ENCODE assay signal across 12 cellular contexts in the genomic region with DNA sequence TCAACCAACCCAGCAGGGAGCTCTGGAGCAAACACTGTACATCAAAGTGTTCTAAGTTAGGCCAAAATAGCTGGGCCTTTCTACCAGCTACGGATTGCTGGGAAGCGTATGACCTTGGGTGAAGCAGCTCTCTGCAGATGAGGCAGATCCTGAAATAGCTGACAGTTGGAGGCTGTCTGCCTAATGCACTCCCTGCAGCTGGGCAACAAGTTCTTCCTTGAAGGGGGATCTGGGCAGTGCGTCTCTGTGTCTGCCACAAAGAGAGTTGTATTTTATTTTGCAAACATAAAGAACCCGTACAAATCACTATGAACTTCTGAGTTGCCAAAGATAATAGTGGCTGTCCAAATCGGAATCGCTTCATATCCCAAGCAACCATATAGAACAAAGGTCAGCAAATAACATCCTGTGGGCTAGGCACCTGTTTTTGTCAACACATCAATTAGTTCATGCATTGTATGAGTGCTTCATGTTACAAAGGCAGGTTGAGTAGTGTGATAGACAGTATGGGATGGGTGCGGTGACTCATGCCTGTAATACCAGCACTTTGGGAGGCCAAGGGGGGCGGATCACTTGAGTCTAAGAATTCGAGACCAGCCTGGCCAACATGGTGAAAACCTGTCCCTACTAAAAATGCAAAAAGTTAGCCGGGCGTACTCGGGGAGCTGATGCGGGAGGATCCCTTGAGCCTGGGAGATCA. TPM values are rescaled to one million over a fixed set of nuclear protein-coding genes. Genes with fewer than 3 reads are reported as not detected.
DNase-seq lines count a peak whose midpoint lies in the region; ATAC-seq and TF ChIP-seq lines count a peak whose summit lies in the region.
"Had no signal": no experiment of that assay in that cellular context is flagged by ENCODE, and none has a peak within 500 bp of the region (broad histone marks: within the 10 kb centered on the region; RNA-seq: fewer than 3 reads in every experiment).

No MANE protein-coding gene starts in this region.

- H3K36me3 ChIP-seq in SJCRH30, result no peaks in the 10 kb centered on the region
- no peaks in the 10 kb centered on the region for H3K36me3 ChIP-seq in left ventricle myocardium inferior
- H3K36me3 ChIP-seq in hepatocyte (replicated peaks; ENCODE audit: insufficient read depth, low read depth), result no peaks in the 10 kb centered on the region
- H3K36me3 ChIP-seq: spleen had no signal

- H3K4me2 ChIP-seq in hepatocyte, result no peak overlapping the region

- H3K9me2 ChIP-seq in hepatocyte (replicated peaks; ENCODE audit: insufficient read depth), result no peaks in the 10 kb centered on the region

- H3K4me1 ChIP-seq in SJCRH30 (peaks cover 28% of the 10 kb centered on the region), left ventricle myocardium inferior (peaks cover 10% of the 10 kb centered on the region), hepatocyte (ENCODE audit: insufficient read depth) (no peaks in the 10 kb centered on the region)
- H3K4me1 ChIP-seq: body of pancreas, spleen had no signal

- no peaks in the 10 kb centered on the region for H3K27me3 ChIP-seq in SJCRH30
- peaks cover 4% of the 10 kb centered on the region for H3K27me3 ChIP-seq in left ventricle myocardium inferior (ENCODE audit: low read depth)
- H3K27me3 ChIP-seq in hepatocyte, result no peaks in the 10 kb centered on the region
- H3K27me3 ChIP-seq: body of pancreas had no signal

- H3K27me3 Mint-ChIP-seq in T-helper 2 cell treated with Interferon-gamma antibody and Interleukin-4, amounts not matched to agents 5 μg/mL and 100 μg/mL, for 36 hours (ENCODE audit: low read depth), result peaks cover 10% of the 10 kb centered on the region

- H2AFZ ChIP-seq in hepatocyte, result no peak overlapping the region

- no peak for TF ChIP-seq CTCF in left ventricle myocardium inferior (IDR thresholded peaks at IDR 0.05; ENCODE audit: borderline replicate concordance)
- TF ChIP-seq CTCF in hepatocyte (IDR thresholded peaks at IDR 0.05; ENCODE audit: poor library complexity), result no peak

- ATAC-seq in HG03457 (IDR thresholded peaks at IDR 0.05; ENCODE audit: unreplicated experiment), result no peak
- ATAC-seq: activated T-cell treated with anti-CD3 and anti-CD28 coated beads, Interleukin-2, amount 50 U/mL, for 72 hours; body of pancreas had no signal

- no peaks in the 10 kb centered on the region for H3K9me3 Mint-ChIP-seq in T-helper 2 cell treated with Interferon-gamma antibody and Interleukin-4, amounts not matched to agents 5 μg/mL and 100 μg/mL, for 36 hours
- H3K9me3 Mint-ChIP-seq: activated T-cell treated with anti-CD3 and anti-CD28 coated beads, Interleukin-2, amount 50 U/mL, for 72 hours had no signal

- no peaks in the 10 kb centered on the region for H3K79me2 ChIP-seq in hepatocyte

- no peaks in the 10 kb centered on the region for H4K20me1 ChIP-seq in hepatocyte (ENCODE audit: insufficient read depth, poor library complexity, severe bottlenecking)

- 77% methylated on average over 13 of the region's 13 CpGs for WGBS in hepatocyte (ENCODE audit: low lambda C conversion rate, missing lambda C conversion rate)

- DNase-seq in DMS53 (lab: John Stamatoyannopoulos, UW), result peak; percentile 73
- peak; percentile 79 for DNase-seq in LHCN-M2 (ENCODE audit: low read depth)
- peak; percentile 91 to 95 for DNase-seq in SJCRH30
- DNase-seq in left ventricle myocardium inferior, result no peak
- no peak for DNase-seq in T-helper 2 cell treated with Interferon-gamma antibody and Interleukin-4, amounts not matched to agents 5 μg/mL and 100 μg/mL, for 36 hours (ENCODE audit: low spot score)
- no peak for DNase-seq in 8988T
- DNase-seq in hepatocyte (ENCODE audit: low spot score), result no peak
- DNase-seq: activated T-cell treated with anti-CD3 and anti-CD28 coated beads, Interleukin-2, amount 50 U/mL, for 72 hours; body of pancreas; spleen had no signal

- no peak overlapping the region for H3K27ac Mint-ChIP-seq in T-helper 2 cell treated with Interferon-gamma antibody and Interleukin-4, amounts not matched to agents 5 μg/mL and 100 μg/mL, for 36 hours
- H3K27ac Mint-ChIP-seq: activated T-cell treated with anti-CD3 and anti-CD28 coated beads, Interleukin-2, amount 50 U/mL, for 72 hours had no signal

- H3K9me3 ChIP-seq in SJCRH30 (replicated peaks) (no peaks in the 10 kb centered on the region), left ventricle myocardium inferior (replicated peaks) (peaks cover 15% of the 10 kb centered on the region), hepatocyte (ENCODE audit: low read depth) (no peaks in the 10 kb centered on the region)
- H3K9me3 ChIP-seq: body of pancreas, spleen had no signal

- H3K4me1 Mint-ChIP-seq in T-helper 2 cell treated with Interferon-gamma antibody and Interleukin-4, amounts not matched to agents 5 μg/mL and 100 μg/mL, for 36 hours (ENCODE audit: low read depth), result no peaks in the 10 kb centered on the region

- intact Hi-C loops in left ventricle myocardium inferior (cut with micrococcal nuclease), result no loop called here

- H3K36me3 Mint-ChIP-seq in T-helper 2 cell treated with Interferon-gamma antibody and Interleukin-4, amounts not matched to agents 5 μg/mL and 100 μg/mL, for 36 hours (ENCODE audit: low read depth), result no peaks in the 10 kb centered on the region

- H3K27ac ChIP-seq in SJCRH30 (peak overlapping the region; percentile 59), left ventricle myocardium inferior (replicated peaks) (peak overlapping the region; percentile 57), hepatocyte (no peak overlapping the region)
- H3K27ac ChIP-seq: body of pancreas, spleen had no signal

- H3K4me3 ChIP-seq in SJCRH30 (no peak overlapping the region), left ventricle myocardium inferior (no peak overlapping the region), hepatocyte (no peak overlapping the region)
- H3K4me3 ChIP-seq: body of pancreas, spleen had no signal

- H3K4me3 Mint-ChIP-seq in T-helper 2 cell treated with Interferon-gamma antibody and Interleukin-4, amounts not matched to agents 5 μg/mL and 100 μg/mL, for 36 hours, result no peak overlapping the region
- H3K4me3 Mint-ChIP-seq: activated T-cell treated with anti-CD3 and anti-CD28 coated beads, Interleukin-2, amount 50 U/mL, for 72 hours had no signal

RNA-seq across cellular contexts. Expression of gene KLF17, which starts 29.1 kb away (rescaled TPM):
- total RNA-seq in LHCN-M2 (2014; rRNA removed) (0.11 and 0.19 TPM in 2 replicates), left ventricle myocardium inferior (not detected), hepatocyte (0.08 TPM in 1 of 2 replicates, not detected in the other)
- 0.05 TPM for polyA plus RNA-seq in LHCN-M2 (2012)
- total RNA-seq in SJCRH30 (2014; rRNA removed; shearing (Covaris generic)), result not detected in 2 replicates
- not detected in 2 replicates for polyA plus RNA-seq in hepatocyte
- total RNA-seq: activated T-cell treated with anti-CD3 and anti-CD28 coated beads, Interleukin-2, amount 50 U/mL, for 72 hours; body of pancreas had no signal
- polyA plus RNA-seq: spleen had no signal

RNA-seq across cellular contexts. Expression of gene KLF18, which starts 51.9 kb away (rescaled TPM):
- total RNA-seq in LHCN-M2 (2014; rRNA removed), result not detected in 2 replicates
- polyA plus RNA-seq in LHCN-M2 (2012), result not detected
- total RNA-seq in SJCRH30 (2014; rRNA removed; shearing (Covaris generic)), result 0.05 TPM in 1 of 2 replicates, not detected in the other
- total RNA-seq in left ventricle myocardium inferior, result not detected
- not detected in 2 replicates for total RNA-seq in hepatocyte
- polyA plus RNA-seq in hepatocyte, result not detected in 2 replicates
- total RNA-seq: activated T-cell treated with anti-CD3 and anti-CD28 coated beads, Interleukin-2, amount 50 U/mL, for 72 hours; body of pancreas; spleen had no signal
- polyA plus RNA-seq: esophagus, spleen had no signal

RNA-seq across cellular contexts. Expression of gene SLC6A9, which starts 58.3 kb away (rescaled TPM):
- total RNA-seq in LHCN-M2 (2014; rRNA removed), result 0.06 and 0.40 TPM in 2 replicates
- 0.43 TPM for polyA plus RNA-seq in LHCN-M2 (2012)
- total RNA-seq in SJCRH30 (2014; rRNA removed; shearing (Covaris generic)), result 0.51 and 0.63 TPM in 2 replicates
- total RNA-seq in left ventricle myocardium inferior, result 1.2 TPM
- total RNA-seq in hepatocyte, result 13.5 and 14.6 TPM in 2 replicates
- 24.9 and 25.3 TPM in 2 replicates for polyA plus RNA-seq in hepatocyte

Comparison
In these comparisons a context has a peak if more than half of its experiments do, and no peak if none do; other contexts are left out.
1. DNase-seq: peak in DMS53 (single experiment), LHCN-M2 (single experiment) and SJCRH30 (2 of 2); none in left ventricle myocardium inferior (single experiment), T-helper 2 cell treated with Interferon-gamma antibody and Interleukin-4, amounts not matched to agents 5 μg/mL and 100 μg/mL, for 36 hours (single experiment), 8988T (single experiment) and hepatocyte (single experiment).